1 cellular context compared by ENCODE assay signal in genomic region chr1:26695417-26696190, GRCh38.
TF ChIP-seq lines count a peak whose summit lies in the region.

Gene ARID1A (plus strand): TSS chr1:26696015. CDS start chr1:26696404, 389 bp downstream.

TF ChIP-seq in HepG2, 621 proteins besides CTCF, POLR2A, EP300 and RAD21 (continued from another document and continues in another):
- TF ChIP-seq PREB (CRISPR knock-in tag; IDR thresholded peaks at IDR 0.05) (no peak), PBX3 (CRISPR knock-in tag; IDR thresholded peaks at IDR 0.05; ENCODE audit: borderline replicate concordance) (no peak), HMG20A (CRISPR knock-in tag; IDR thresholded peaks at IDR 0.05; ENCODE audit: borderline replicate concordance) (no peak), GATAD2A (CRISPR knock-in tag; IDR thresholded peaks at IDR 0.05) (peak; percentile 80), ZNF788 (CRISPR knock-in tag; IDR thresholded peaks at IDR 0.05; ENCODE audit: borderline replicate concordance) (peak; percentile 97; the same call in 1 of the 2 replicates), MTF2 (CRISPR knock-in tag; IDR thresholded peaks at IDR 0.05; ENCODE audit: borderline replicate concordance) (peak; percentile 62; the same call in 1 of the 2 replicates), HDAC2 (CRISPR knock-in tag; IDR thresholded peaks at IDR 0.05) (peak; percentile 91), MZF1 (CRISPR knock-in tag; IDR thresholded peaks at IDR 0.05; ENCODE audit: borderline replicate concordance) (no peak), PRPF4 (IDR thresholded peaks at IDR 0.05; ENCODE audit: low read depth, low read length, poor library complexity, severe bottlenecking) (no peak), BATF2 (CRISPR knock-in tag; IDR thresholded peaks at IDR 0.05) (0 out of 2 replicates have a peak, but pooled peaks have one; percentile 60), ZNF468 (CRISPR knock-in tag; IDR thresholded peaks at IDR 0.05) (no peak), ZZZ3 (CRISPR knock-in tag; IDR thresholded peaks at IDR 0.05; ENCODE audit: borderline replicate concordance) (peak; percentile 66; the same call in 1 of the 2 replicates), NPAS2 (CRISPR knock-in tag; IDR thresholded peaks at IDR 0.05; ENCODE audit: borderline replicate concordance) (no peak), RORA (CRISPR knock-in tag; IDR thresholded peaks at IDR 0.05) (no peak), CHD4 (IDR thresholded peaks at IDR 0.05; ENCODE audit: borderline replicate concordance, low read length) (no peak), SIX4 (CRISPR knock-in tag; IDR thresholded peaks at IDR 0.05) (peak; percentile 61; the same call in 1 of the 2 replicates), ZNF557 (CRISPR knock-in tag; IDR thresholded peaks at IDR 0.05) (no peak), AGO2 (optimal IDR thresholded peaks at IDR 0.05; ENCODE audit: low read depth, low read length) (peak; percentile 92), SNAPC4 (CRISPR knock-in tag; IDR thresholded peaks at IDR 0.05) (peak; percentile 78; the same call in 1 of the 2 replicates), MIXL1 (CRISPR knock-in tag; IDR thresholded peaks at IDR 0.05) (peak; percentile 94), RFX1 (IDR thresholded peaks at IDR 0.05) (no peak), REPIN1 (CRISPR knock-in tag; IDR thresholded peaks at IDR 0.05; ENCODE audit: borderline replicate concordance, low read depth) (peak; percentile 91), DRAP1 (CRISPR knock-in tag; IDR thresholded peaks at IDR 0.05) (peak; percentile 74; the same call in 1 of the 2 replicates), U2AF1 (optimal IDR thresholded peaks at IDR 0.05; ENCODE audit: low read depth, low read length) (peak; percentile 86), KLF6 (CRISPR knock-in tag; IDR thresholded peaks at IDR 0.05) (peak; percentile 90), ZFX (CRISPR knock-in tag; IDR thresholded peaks at IDR 0.05; ENCODE audit: low read depth) (peak; percentile 94), HNF4G (IDR thresholded peaks at IDR 0.05; ENCODE audit: borderline replicate concordance, low read depth, low read length) (peak; percentile 68; the same call in 1 of the 2 replicates), HNF4G (CRISPR knock-in tag; IDR thresholded peaks at IDR 0.05; ENCODE audit: borderline replicate concordance, low read depth) (0 out of 2 replicates have a peak, but pooled peaks have one; percentile 44), ZNF530 (CRISPR knock-in tag; IDR thresholded peaks at IDR 0.05; ENCODE audit: low read depth) (no peak; the same call in 1 of the 2 replicates), STAT5B (CRISPR knock-in tag; IDR thresholded peaks at IDR 0.05) (peak; percentile 91; the same call in 1 of the 2 replicates), ZNF318 (CRISPR knock-in tag; IDR thresholded peaks at IDR 0.05) (no peak; the same call in 1 of the 2 replicates), THAP11 (CRISPR knock-in tag; IDR thresholded peaks at IDR 0.05) (peak; percentile 85), ZFP37 (CRISPR knock-in tag; IDR thresholded peaks at IDR 0.05; ENCODE audit: borderline replicate concordance) (no peak), THAP7 (CRISPR knock-in tag; IDR thresholded peaks at IDR 0.05) (no peak), ARID2 (CRISPR knock-in tag; IDR thresholded peaks at IDR 0.05; ENCODE audit: borderline replicate concordance) (peak; percentile 86; the same call in 1 of the 2 replicates), ZNF503 (CRISPR knock-in tag; IDR thresholded peaks at IDR 0.05) (peak; percentile 56; the same call in 1 of the 2 replicates), U2AF2 (IDR thresholded peaks at IDR 0.05; ENCODE audit: low read depth, low read length) (no peak), POGZ (CRISPR knock-in tag; IDR thresholded peaks at IDR 0.05) (peak; percentile 93), DNMT1 (CRISPR knock-in tag; IDR thresholded peaks at IDR 0.05) (no peak), GABPB1 (CRISPR knock-in tag; IDR thresholded peaks at IDR 0.05) (peak; percentile 88), GPBP1L1 (CRISPR knock-in tag; IDR thresholded peaks at IDR 0.05) (no peak), TARDBP (CRISPR knock-in tag; IDR thresholded peaks at IDR 0.05) (peak; percentile 96)
